28 cellular contexts compared by ENCODE assay signal in the genomic region with DNA sequence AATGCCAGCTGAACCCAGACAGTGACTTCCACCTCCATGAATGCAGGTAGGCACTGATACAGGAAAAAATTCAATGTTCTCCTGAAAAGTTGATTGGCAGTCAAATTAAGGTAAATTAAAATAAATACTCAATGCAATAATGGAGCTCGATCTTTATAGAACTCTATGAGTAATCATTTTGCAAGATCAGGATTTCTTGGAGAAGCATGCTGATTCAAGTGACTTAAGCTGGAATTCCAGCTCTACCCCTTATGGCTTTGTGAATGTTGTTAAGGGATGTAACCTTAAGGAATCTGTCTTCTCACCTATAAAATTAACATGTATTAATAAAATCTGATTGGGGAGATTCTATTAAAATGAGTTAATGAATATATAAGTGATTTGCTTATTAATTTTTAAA.
"Had no signal": no experiment of that assay in that cellular context is flagged by ENCODE, and none has a peak within 500 bp of the region (broad histone marks: within the 10 kb centered on the region; RNA-seq: fewer than 3 reads in every experiment).

No MANE protein-coding gene starts in this region.

- DNase-seq: activated CD4-positive, alpha-beta T cell treated with anti-CD3 and anti-CD28 coated beads for 4 hours; activated CD8-positive, alpha-beta memory T cell treated with anti-CD3 and anti-CD28 coated beads, Interleukin-2, amount 50 U/mL, for 4 hours; activated CD8-positive, alpha-beta T cell treated with anti-CD3 and anti-CD28 coated beads for 36 hours; activated gamma-delta T cell treated with Interleukin-2 at 50 U/mL for 16 hours; activated naive CD4-positive, alpha-beta T cell treated with anti-CD3 and anti-CD28 coated beads, Interleukin-2, amount 10 ng/mL, durations not matched to agents 7 days and 5 days; activated naive CD8-positive, alpha-beta T cell treated with anti-CD3 and anti-CD28 coated beads for 36 hours; activated T-cell treated with anti-CD3 and anti-CD28 coated beads, Interleukin-2, amount 50 U/mL, for 72 hours; adrenal gland; anterior cingulate cortex; MG63; MV-4-11; NCI-H1092 treated with DMSO at 0.1 percent for 48 hours; NCI-H1417 treated with DMSO at 0.1 percent for 48 hours; NCI-H1694; NCI-H2029; NCI-H345; NCI-H510A; NCI-H526 treated with DMSO at 0.1 percent for 48 hours; NCI-H82; OCI-M1; Right ventricle myocardium superior; RPMI8226 had no signal

- H3K27ac ChIP-seq: adrenal gland, breast epithelium, SJSA1 had no signal

- H3K9me3 ChIP-seq: adrenal gland, breast epithelium, SJSA1 had no signal

- H3K36me3 ChIP-seq: adrenal gland, breast epithelium, MG63, SJSA1 had no signal

- H3K9me3 Mint-ChIP-seq: activated CD8-positive, alpha-beta T cell treated with anti-CD3 and anti-CD28 coated beads for 36 hours; activated naive CD4-positive, alpha-beta T cell treated with anti-CD3 and anti-CD28 coated beads, Interleukin-2, amount 10 ng/mL, durations not matched to agents 7 days and 5 days; activated naive CD8-positive, alpha-beta T cell treated with anti-CD3 and anti-CD28 coated beads for 36 hours; activated T-helper 2 cell treated with anti-CD3 and anti-CD28 coated beads, Interferon-gamma antibody, Interleukin-2, Interleukin-4, amounts not matched to agents 10 μg/mL and 5 μg/mL and 100 μg/mL, durations not matched to agents 14 hours and 24 hours and 36 hours; T-helper 1 cell treated with Interleukin-12 subunit alpha and Interleukin-12 subunit beta and Interleukin-4 antibody, amounts not matched to agents 30 μg/mL and 1 μg/mL, for 36 hours had no signal

- H3K4me3 ChIP-seq: adrenal gland, breast epithelium, MG63, SJSA1 had no signal

- ATAC-seq: activated CD4-positive, CD25-positive, alpha-beta regulatory T cell treated with anti-CD3 and anti-CD28 coated beads, Interleukin-2, amount 50 U/mL, for 24 hours; activated CD8-positive, alpha-beta T cell treated with anti-CD3 and anti-CD28 coated beads for 36 hours; activated T-cell treated with anti-CD3 and anti-CD28 coated beads, Interleukin-2, amount 50 U/mL, for 72 hours; Panc1 had no signal

- H3K4me1 Mint-ChIP-seq: activated naive CD4-positive, alpha-beta T cell treated with anti-CD3 and anti-CD28 coated beads, Interleukin-2, amount 10 ng/mL, durations not matched to agents 7 days and 5 days; activated naive CD8-positive, alpha-beta T cell treated with anti-CD3 and anti-CD28 coated beads for 36 hours had no signal

- H3K27ac Mint-ChIP-seq: activated CD8-positive, alpha-beta T cell treated with anti-CD3 and anti-CD28 coated beads for 36 hours; activated naive CD4-positive, alpha-beta T cell treated with anti-CD3 and anti-CD28 coated beads, Interleukin-2, amount 10 ng/mL, durations not matched to agents 7 days and 5 days; activated naive CD8-positive, alpha-beta T cell treated with anti-CD3 and anti-CD28 coated beads for 36 hours; activated T-cell treated with anti-CD3 and anti-CD28 coated beads, Interleukin-2, amount 50 U/mL, for 72 hours; activated T-helper 2 cell treated with anti-CD3 and anti-CD28 coated beads, Interferon-gamma antibody, Interleukin-2, Interleukin-4, amounts not matched to agents 10 μg/mL and 5 μg/mL and 100 μg/mL, durations not matched to agents 14 hours and 24 hours and 36 hours; T-helper 1 cell treated with Interleukin-12 subunit alpha and Interleukin-12 subunit beta and Interleukin-4 antibody, amounts not matched to agents 30 μg/mL and 1 μg/mL, for 36 hours had no signal

- H3K27me3 ChIP-seq: adrenal gland, breast epithelium, MG63, SJSA1 had no signal

- H3K27me3 Mint-ChIP-seq: activated CD8-positive, alpha-beta T cell treated with anti-CD3 and anti-CD28 coated beads for 36 hours; activated naive CD8-positive, alpha-beta T cell treated with anti-CD3 and anti-CD28 coated beads for 36 hours had no signal

- H3K4me3 Mint-ChIP-seq: activated CD8-positive, alpha-beta T cell treated with anti-CD3 and anti-CD28 coated beads for 36 hours; activated naive CD4-positive, alpha-beta T cell treated with anti-CD3 and anti-CD28 coated beads, Interleukin-2, amount 10 ng/mL, durations not matched to agents 7 days and 5 days; activated naive CD8-positive, alpha-beta T cell treated with anti-CD3 and anti-CD28 coated beads for 36 hours; activated T-cell treated with anti-CD3 and anti-CD28 coated beads, Interleukin-2, amount 50 U/mL, for 72 hours; T-helper 1 cell treated with Interleukin-12 subunit alpha and Interleukin-12 subunit beta and Interleukin-4 antibody, amounts not matched to agents 30 μg/mL and 1 μg/mL, for 36 hours had no signal

- H3K4me1 ChIP-seq: adrenal gland, breast epithelium, SJSA1 had no signal

- H3K36me3 Mint-ChIP-seq: activated naive CD4-positive, alpha-beta T cell treated with anti-CD3 and anti-CD28 coated beads, Interleukin-2, amount 10 ng/mL, durations not matched to agents 7 days and 5 days; activated naive CD8-positive, alpha-beta T cell treated with anti-CD3 and anti-CD28 coated beads for 36 hours had no signal
